29 cellular contexts compared by ENCODE assay signal in the genomic region with DNA sequence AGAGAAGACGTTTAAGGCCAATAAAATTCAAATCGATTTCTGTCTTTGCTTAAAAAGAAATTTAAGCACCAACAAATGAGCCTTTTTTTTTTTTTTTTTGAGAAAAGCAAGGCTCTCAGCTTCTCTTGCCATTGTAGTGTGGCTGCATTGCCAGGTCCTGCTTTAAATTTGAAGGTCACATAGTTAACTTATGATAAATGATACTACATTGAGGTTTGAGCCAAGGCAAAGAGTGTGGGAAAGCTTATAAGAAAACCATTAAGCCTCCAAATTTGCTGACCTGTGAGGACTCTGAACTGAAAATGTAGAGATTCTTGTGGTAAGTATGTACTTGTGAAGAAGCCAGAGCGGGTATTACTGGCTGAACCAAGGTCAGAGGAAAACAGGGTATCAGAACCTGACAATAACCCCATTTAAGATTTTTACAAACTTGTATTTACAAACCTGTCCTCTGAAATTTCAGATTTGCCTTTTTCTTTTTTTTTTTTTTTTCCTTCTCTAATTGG.
"Had no signal": no experiment of that assay in that cellular context is flagged by ENCODE, and none has a peak within 500 bp of the region (broad histone marks: within the 10 kb centered on the region; RNA-seq: fewer than 3 reads in every experiment).

No MANE protein-coding gene starts in this region.

- H3K9me3 ChIP-seq: stomach, suprapubic skin, testis, thoracic aorta, thyroid gland, tibial artery, tibial nerve, transverse colon, upper lobe of left lung, upper lobe of right lung, uterus, vagina had no signal

- H3K4me1 ChIP-seq: stomach, suprapubic skin, testis, thyroid gland, tibial artery, tibial nerve, transverse colon, upper lobe of left lung, upper lobe of right lung, uterus, vagina had no signal

- H3K27ac Mint-ChIP-seq: stimulated activated effector memory CD8-positive, alpha-beta T cell treated with anti-CD3 and anti-CD28 coated beads, Interleukin-12 subunit alpha, Interleukin-12 subunit beta, amount 100 ng/mL, for 72 hours; stimulated activated memory B cell treated with anti-CD40 and anti-IgM and Interleukin-4, amounts not matched to agents 10 μg/mL and 1 μg/mL and 100 μg/mL, for 72 hours; stimulated activated naive B cell treated with anti-CD40 and anti-IgM and Interleukin-4, amounts not matched to agents 10 μg/mL and 1 μg/mL and 100 μg/mL, for 72 hours; stimulated activated naive CD8-positive, alpha-beta T cell treated with anti-CD3 and anti-CD28 coated beads, Interleukin-15, amount 100 ng/mL, for 72 hours; stimulated activated naive CD8-positive, alpha-beta T cell treated with anti-CD3 and anti-CD28 coated beads, Interleukin-15, Interleukin-2, amounts not matched to agents 100 ng/mL and 50 ng/mL, for 24 hours; type B pancreatic cell had no signal

- ATAC-seq: stimulated activated effector memory CD8-positive, alpha-beta T cell treated with anti-CD3 and anti-CD28 coated beads, Interleukin-12 subunit alpha, Interleukin-12 subunit beta, amount 100 ng/mL, for 72 hours; stimulated activated memory B cell treated with anti-CD40 and anti-IgM and Interleukin-4, amounts not matched to agents 10 μg/mL and 1 μg/mL and 100 μg/mL, for 72 hours; stimulated activated naive B cell treated with anti-CD40 and anti-IgM and Interleukin-4, amounts not matched to agents 10 μg/mL and 1 μg/mL and 100 μg/mL, for 72 hours; stimulated activated naive CD8-positive, alpha-beta T cell treated with anti-CD3 and anti-CD28 coated beads, Interleukin-15, amount 100 ng/mL, for 72 hours; upper lobe of right lung had no signal

- H3K4me3 ChIP-seq: stomach, suprapubic skin, testis, thoracic aorta, thyroid gland, tibial artery, tibial nerve, transverse colon, upper lobe of left lung, upper lobe of right lung, uterus, vagina had no signal

- H3K36me3 ChIP-seq: stomach, suprapubic skin, thoracic aorta, thyroid gland, tibial artery, tibial nerve, transverse colon, upper lobe of left lung, upper lobe of right lung, uterus, vagina had no signal

- H3K9me3 Mint-ChIP-seq: stimulated activated effector memory CD8-positive, alpha-beta T cell treated with anti-CD3 and anti-CD28 coated beads, Interleukin-12 subunit alpha, Interleukin-12 subunit beta, amount 100 ng/mL, for 72 hours; stimulated activated memory B cell treated with anti-CD40 and anti-IgM and Interleukin-4, amounts not matched to agents 10 μg/mL and 1 μg/mL and 100 μg/mL, for 72 hours; stimulated activated naive B cell treated with anti-CD40 and anti-IgM and Interleukin-4, amounts not matched to agents 10 μg/mL and 1 μg/mL and 100 μg/mL, for 72 hours; stimulated activated naive CD8-positive, alpha-beta T cell treated with anti-CD3 and anti-CD28 coated beads, Interleukin-15, amount 100 ng/mL, for 72 hours; stimulated activated naive CD8-positive, alpha-beta T cell treated with anti-CD3 and anti-CD28 coated beads, Interleukin-15, Interleukin-2, amounts not matched to agents 100 ng/mL and 50 ng/mL, for 24 hours had no signal

- FAIRE-seq: urothelium cell line had no signal

- DNase-seq: stimulated activated CD4-positive, alpha-beta T cell treated with anti-CD3 and anti-CD28 coated beads, Interleukin-2, amount 100 ng/mL, for 48 hours; stimulated activated CD4-positive, alpha-beta T cell treated with anti-CD3 and anti-CD28 coated beads, Interleukin-4, amount 100 ng/mL, for 1 hour; stimulated activated CD4-positive, alpha-beta T cell treated with anti-CD3 and anti-CD28 coated beads, Interleukin-4, amount 100 ng/mL, for 24 hours; stimulated activated CD4-positive, alpha-beta T cell treated with anti-CD3 and anti-CD28 coated beads, Interleukin-4, amount 100 ng/mL, for 4 hours; stimulated activated CD8-positive, alpha-beta memory T cell treated with anti-CD3 and anti-CD28 coated beads, Interleukin-4, amount 100 ng/mL, for 48 hours; stimulated activated naive B cell treated with anti-CD40 and anti-IgM and Interleukin-4, amounts not matched to agents 10 μg/mL and 1 μg/mL and 100 μg/mL, for 72 hours; stimulated activated naive CD4-positive, alpha-beta T cell; stimulated activated naive CD4-positive, alpha-beta T cell treated with Interleukin-2 at 50 U/mL for 16 hours; stimulated activated naive CD8-positive, alpha-beta T cell treated with anti-CD3 and anti-CD28 coated beads, Interleukin-15, amount 100 ng/mL, for 72 hours; stimulated activated naive CD8-positive, alpha-beta T cell treated with anti-CD3 and anti-CD28 coated beads, Interleukin-15, Interleukin-2, amounts not matched to agents 100 U/mL and 50 U/mL, for 24 hours; stomach; substantia nigra; testis; thyroid gland; tibial artery; transverse colon; trophoblast cell; upper lobe of left lung; upper lobe of right lung; uterus had no signal

- H3K27ac ChIP-seq: stomach, suprapubic skin, testis, thoracic aorta, thyroid gland, tibial artery, tibial nerve, transverse colon, upper lobe of left lung, upper lobe of right lung, uterus, vagina had no signal

- H3K36me3 Mint-ChIP-seq: stimulated activated effector memory CD8-positive, alpha-beta T cell treated with anti-CD3 and anti-CD28 coated beads, Interleukin-12 subunit alpha, Interleukin-12 subunit beta, amount 100 ng/mL, for 72 hours; stimulated activated memory B cell treated with anti-CD40 and anti-IgM and Interleukin-4, amounts not matched to agents 10 μg/mL and 1 μg/mL and 100 μg/mL, for 72 hours; stimulated activated naive B cell treated with anti-CD40 and anti-IgM and Interleukin-4, amounts not matched to agents 10 μg/mL and 1 μg/mL and 100 μg/mL, for 72 hours had no signal

- H3K27me3 ChIP-seq: stomach, suprapubic skin, testis, thyroid gland, tibial artery, tibial nerve, transverse colon, upper lobe of left lung, upper lobe of right lung, uterus, vagina had no signal
